Comparison of ENCODE assay signal across 21 cellular contexts in the genomic region with DNA sequence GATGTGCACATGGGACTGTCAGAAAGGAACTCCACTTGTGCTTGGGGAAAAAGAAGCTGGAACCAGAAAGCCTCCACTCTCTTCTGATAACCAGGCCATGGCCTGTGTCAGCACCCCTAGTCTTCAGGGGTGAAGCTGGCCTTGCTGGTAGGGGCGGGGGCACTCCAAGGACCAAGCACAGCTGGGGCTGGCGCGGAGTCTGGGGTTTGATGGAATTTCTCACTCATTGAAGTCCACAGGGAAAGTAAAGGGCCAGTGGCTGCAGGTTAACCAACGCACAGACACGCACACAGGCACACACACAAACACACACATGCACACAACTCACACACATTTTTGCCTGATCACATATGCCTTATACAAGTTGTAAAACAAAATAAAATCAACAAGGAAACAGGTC. TPM values are rescaled to one million over a fixed set of nuclear protein-coding genes. Genes with fewer than 3 reads are reported as not detected.
DNase-seq lines count a peak whose midpoint lies in the region; ATAC-seq, FAIRE-seq and TF ChIP-seq lines count a peak whose summit lies in the region.
"Had no signal": no experiment of that assay in that cellular context is flagged by ENCODE, and none has a peak within 500 bp of the region (broad histone marks: within the 10 kb centered on the region; RNA-seq: fewer than 3 reads in every experiment).

No MANE protein-coding gene starts in this region.

- H3K23ac ChIP-seq in H1 (ENCODE audit: insufficient read length): no peak overlapping the region

- TF ChIP-seq EP300 in H1 (IDR thresholded peaks at IDR 0.05; ENCODE audit: borderline replicate concordance in 1 of 2, low read depth in 2 of 2, low read length in 2 of 2): no peak

- no peak overlapping the region for H4K5ac ChIP-seq in H1 (ENCODE audit: insufficient read length, low read depth, low read length)

- FAIRE-seq in H1 (lab: Jason Lieb, UNC): no peak
- FAIRE-seq: GM12878, HTR-8/SVneo, K562 had no signal

- H3K27ac Mint-ChIP-seq in naive thymus-derived CD8-positive, alpha-beta T cell: no peak overlapping the region
- no peak overlapping the region for H3K27ac Mint-ChIP-seq in type B pancreatic cell

- H3K4me3 ChIP-seq in right cardiac atrium (ENCODE audit: low read length) (no peak overlapping the region), right atrium auricular region (no peak overlapping the region), H1 (ENCODE audit: extremely low read depth in 1 of 4, insufficient read depth in 2 of 4, low read depth in 3 of 4, low read length in 4 of 4) (no peak overlapping the region)
- H3K4me3 ChIP-seq: GM12878, K562 had no signal

- no peak for TF ChIP-seq POLR2A in H1 (IDR thresholded peaks at IDR 0.05; ENCODE audit: control extremely low read depth in 1 of 2, low read depth in 2 of 2, low read length in 2 of 2)

- no peaks in the 10 kb centered on the region for H3K9me3 Mint-ChIP-seq in naive thymus-derived CD8-positive, alpha-beta T cell
- H3K9me3 Mint-ChIP-seq in type B pancreatic cell: no peaks in the 10 kb centered on the region
- H3K9me3 Mint-ChIP-seq: CD14-positive monocyte had no signal

- no peak overlapping the region for H2BK5ac ChIP-seq in H1 (ENCODE audit: low read depth, low read length)

- H3K79me2 ChIP-seq in H1 (ENCODE audit: control insufficient read depth in 1 of 2, insufficient read depth in 2 of 2, low read length in 2 of 2): no peaks in the 10 kb centered on the region

- H2BK15ac ChIP-seq in H1 (ENCODE audit: low read length): 0 out of 2 replicates have a peak overlapping the region, but pooled peaks have one; percentile 67

- H3K27me3 ChIP-seq in right cardiac atrium (ENCODE audit: control insufficient read depth, insufficient read depth): no peaks in the 10 kb centered on the region
- H3K27me3 ChIP-seq in right atrium auricular region: peaks cover 0 to 3% of the 10 kb centered on the region in 2 donors
- peaks cover 0 to 10% (median 7%) of the 10 kb centered on the region in 4 experiments; a peak in 5 of 7 replicates for H3K27me3 ChIP-seq in H1 (replicated peaks in 1 of 4; ENCODE audit: control insufficient read depth in 3 of 4, extremely low read depth in 1 of 4, insufficient read depth in 3 of 4, low read length in 3 of 4)

- H4K91ac ChIP-seq in H1 (replicated peaks; ENCODE audit: insufficient read length, low read length): no peak overlapping the region

- TF ChIP-seq CTCF in right atrium auricular region (IDR thresholded peaks at IDR 0.05) (no peak), H1 (IDR thresholded peaks at IDR 0.05; ENCODE audit: control extremely low read depth in 1 of 3, insufficient read depth in 1 of 3, low read depth in 1 of 3, low read length in 3 of 3) (no peak), type B pancreatic cell (conservative IDR thresholded peaks at IDR 0.05) (no peak), GM13977 (IDR thresholded peaks at IDR 0.05; ENCODE audit: extremely low read depth, insufficient read depth, missing control alignments) (no peak)

- no peaks in the 10 kb centered on the region for H3K36me3 Mint-ChIP-seq in naive thymus-derived CD8-positive, alpha-beta T cell
- H3K36me3 Mint-ChIP-seq in type B pancreatic cell: no peaks in the 10 kb centered on the region
- H3K36me3 Mint-ChIP-seq: CD14-positive monocyte had no signal

- no peak overlapping the region for H3K56ac ChIP-seq in H1 (replicated peaks; ENCODE audit: insufficient read length, low read depth, low read length)

- H2BK120ac ChIP-seq in H1 (replicated peaks; ENCODE audit: low read depth, low read length): no peak overlapping the region

- no peaks in the 10 kb centered on the region; the same call in 1 of the 2 replicates for H3K79me1 ChIP-seq in H1 (ENCODE audit: low read depth, low read length)

- no peak overlapping the region for H2BK20ac ChIP-seq in H1 (ENCODE audit: low read length)

- CTCF ChIA-PET in H1 (lab: Charles Lee; ENCODE audit: partially characterized antibody): interaction anchor here (1.0 to 1.7 kb wide), 5 partner anchors 17 to 191 kb away, joined by 3 to 6 read pairs (median 5); no protein-coding TSS in a partner anchor

- H3K27ac ChIP-seq in right cardiac atrium (ENCODE audit: low read length) (no peak overlapping the region), right atrium auricular region (no peak overlapping the region), H1 (ENCODE audit: low read depth, low read length) (no peak overlapping the region)

- H3K23me2 ChIP-seq in H1 (ENCODE audit: low read depth, low read length): no peaks in the 10 kb centered on the region; the same call in 1 of the 2 replicates

- POLR2A ChIA-PET in H1 (lab: Charles Lee; ENCODE audit: partially characterized antibody): no interaction called here
- POLR2A ChIA-PET in naive thymus-derived CD8-positive, alpha-beta T cell (lab: Charles Lee): no interaction called here

- peaks cover 3 to 39% (median 26%) of the 10 kb centered on the region in 5 donors for H3K27me3 Mint-ChIP-seq in naive thymus-derived CD8-positive, alpha-beta T cell
- peaks cover 27% of the 10 kb centered on the region for H3K27me3 Mint-ChIP-seq in type B pancreatic cell

- in situ Hi-C loops in GM13977 (cut with MboI; ENCODE audit: low pct_unique_long_range_greater_than_20kb, low sequenced_read_pairs, unreplicated experiment): no loop called here

- H3K4me3 Mint-ChIP-seq in naive thymus-derived CD8-positive, alpha-beta T cell: peak overlapping the region in 7 of 10 donors; percentile 15 to 66 (median 39)
- H3K4me3 Mint-ChIP-seq in type B pancreatic cell: peak overlapping the region; percentile 81

- no peak overlapping the region for H3K14ac ChIP-seq in H1 (ENCODE audit: insufficient read length)

- H3K4me2 ChIP-seq in H1 (ENCODE audit: insufficient read depth in 1 of 2, low read depth in 2 of 2, low read length in 2 of 2): no peak overlapping the region

- ATAC-seq in right cardiac atrium (no peak), HG03571 (IDR thresholded peaks at IDR 0.05; ENCODE audit: unreplicated experiment) (no peak)
- ATAC-seq in naive thymus-derived CD8-positive, alpha-beta T cell: no peak
- ATAC-seq: GM12878, K562 had no signal

- H3K4me1 Mint-ChIP-seq in naive thymus-derived CD8-positive, alpha-beta T cell: peaks cover 0 to 2% (median under 1%) of the 10 kb centered on the region in 4 donors
- peaks cover 39% of the 10 kb centered on the region for H3K4me1 Mint-ChIP-seq in type B pancreatic cell (ENCODE audit: unreplicated experiment)

- H4K8ac ChIP-seq in H1 (ENCODE audit: extremely low read depth, insufficient read depth, low read length): no peak overlapping the region

- H2AFZ ChIP-seq in H1 (ENCODE audit: low read length): no peak overlapping the region

- H3K18ac ChIP-seq in H1 (ENCODE audit: extremely low read depth, low read length): no peak overlapping the region

- no peaks in the 10 kb centered on the region for H3K9me3 ChIP-seq in right cardiac atrium (ENCODE audit: control insufficient read depth, low read length)
- no peaks in the 10 kb centered on the region for H3K9me3 ChIP-seq in right atrium auricular region
- no peaks in the 10 kb centered on the region for H3K9me3 ChIP-seq in H1 (ENCODE audit: insufficient read depth in 2 of 2, low read depth in 1 of 2, low read length in 1 of 2)

- DNase-seq in right cardiac atrium (peak in 2 of 3 donors; percentile 6 to 42), right atrium auricular region (ENCODE audit: low spot score) (no peak), H1 (ENCODE audit: low read depth in 1 of 2, low spot score in 2 of 2) (no peak), type B pancreatic cell (ENCODE audit: extremely low spot score, unreplicated experiment) (no peak), NCI-H1417 treated with DMSO at 0.1 percent for 48 hours (lab: John Stamatoyannopoulos, UW) (no peak), GM13977 (ENCODE audit: low spot score) (no peak)
- no peak for DNase-seq in naive thymus-derived CD8-positive, alpha-beta T cell
- DNase-seq: 8988T; DMS53; NCI-H1092; NCI-H1694; NCI-H2107; NCI-H69; NK-92 treated with Interleukin-12 subunit alpha and Interleukin-12 subunit beta, amount 100 ng/mL, for 24 hours; OCI-M1; RPMI8226 had no signal

- no peak overlapping the region for H3K4ac ChIP-seq in H1 (replicated peaks; ENCODE audit: insufficient read length, low read depth, low read length)

- H3K9ac ChIP-seq in H1 (replicated peaks in 1 of 4; ENCODE audit: extremely low read depth in 1 of 4, low read depth in 3 of 4, low read length in 3 of 4): peak overlapping the region in 1 of 4 experiments; percentile 0; a peak in 1 of 7 replicates

- H3K36me3 ChIP-seq in right atrium auricular region: no peaks in the 10 kb centered on the region
- no peaks in the 10 kb centered on the region for H3K36me3 ChIP-seq in H1 (ENCODE audit: control insufficient read depth in 2 of 4, insufficient read depth in 4 of 4, low read length in 3 of 4)

- 93% methylated on average over 5 of the region's 5 CpGs for WGBS in right cardiac atrium
- 97% methylated on average over 5 of the region's 5 CpGs; no CpG with 5 or more reads in 1 of the 2 experiments for WGBS in H1 (ENCODE audit: extremely low coverage in 1 of 2, insufficient coverage in 1 of 2, insufficient read length in 1 of 2, insufficient replicate concordance in 2 of 2, low coverage in 1 of 2, low lambda C conversion rate in 2 of 2, missing lambda C conversion rate in 1 of 2), 2 experiments

- H2AK5ac ChIP-seq in H1 (ENCODE audit: low read depth, low read length): no peak overlapping the region

- no peak for TF ChIP-seq RAD21 in H1 (IDR thresholded peaks at IDR 0.05 in 1 of 2, conservative IDR thresholded peaks at IDR 0.05 in 1 of 2; ENCODE audit: low read depth in 2 of 2, low read length in 2 of 2)

- no peak overlapping the region for H2BK12ac ChIP-seq in H1 (ENCODE audit: low read depth, low read length)

- no peaks in the 10 kb centered on the region for H3K4me1 ChIP-seq in right cardiac atrium (ENCODE audit: control insufficient read depth, insufficient read depth, low read length)
- H3K4me1 ChIP-seq in right atrium auricular region: peaks cover 0 to 19% of the 10 kb centered on the region in 2 donors
- H3K4me1 ChIP-seq in H1 (replicated peaks in 1 of 4; ENCODE audit: control insufficient read depth in 3 of 4, insufficient read depth in 4 of 4, low read length in 3 of 4): peaks cover 0 to 24% (median 10%) of the 10 kb centered on the region in 4 experiments; a peak in 6 of 7 replicates

- peaks cover 0 to 4% of the 10 kb centered on the region in 2 experiments for H4K20me1 ChIP-seq in H1 (replicated peaks in 1 of 2; ENCODE audit: control insufficient read depth in 1 of 2, insufficient read depth in 2 of 2, low read length in 2 of 2)

- intact Hi-C loops in right cardiac atrium (cut with DNase I): loop anchor here in 2 of 4 donors (10.0 kb wide), 1 partner anchor 185 kb away; no protein-coding TSS in a partner anchor

RNA-seq across cellular contexts. Expression of a gene that starts 1.6 kb away (rescaled TPM):
- 10 to 100 TPM; 16.0 to 35.8 (median 26.1) TPM for total RNA-seq in right cardiac atrium
- 15.4 TPM for polyA plus RNA-seq in right cardiac atrium
- total RNA-seq in right atrium auricular region: 10 to 100 TPM; 10.9 to 22.0 TPM
- total RNA-seq in H1 (2021; fragmentation: NEBNext Ultra II Directional; extraction: Animal tissue kit (Norgen Biotek cat#: 25700)): 10.5 and 12.0 TPM in 2 replicates
- polyA plus RNA-seq in H1 (2011; rRNA removed): 3.8 and 6.2 TPM in 2 replicates
- polyA plus RNA-seq in H1 (2011; cell fraction: cytosol; rRNA removed): 4.1 TPM
- polyA plus RNA-seq in H1 (2011; cell fraction: nucleus; rRNA removed): 39.3 TPM
- polyA plus RNA-seq in H1 (2012, experiment 1 of 2): 8.9 to 12.1 TPM (median 11.0 TPM) in 4 replicates
- 6.1 TPM for polyA plus RNA-seq in H1 (2012, experiment 2 of 2)
- 11.8 TPM for polyA plus RNA-seq in H1 (2013, experiment 1 of 2)
- polyA plus RNA-seq in H1 (2013, experiment 2 of 2): 9.6 TPM
- 4.7 and 5.2 TPM in 2 replicates for polyA minus RNA-seq in H1 (2011; rRNA and poly(A)+ RNA removed)
- polyA minus RNA-seq in H1 (2011; cell fraction: cytosol; rRNA and poly(A)+ RNA removed): 6.1 TPM
- polyA minus RNA-seq in H1 (2011; cell fraction: nucleus; rRNA and poly(A)+ RNA removed): 12.3 TPM
- total RNA-seq in naive thymus-derived CD8-positive, alpha-beta T cell: under 1 TPM in 1 of 2 experiments, not detected in 1; 0.26 TPM
- polyA plus RNA-seq in naive thymus-derived CD8-positive, alpha-beta T cell: not detected
- 16.1 and 112 TPM in 2 replicates for total RNA-seq in type B pancreatic cell (ENCODE audit: low replicate concordance)
- polyA plus RNA-seq: CD14-positive monocyte had no signal

Comparison
In these comparisons a context has a peak if more than half of its experiments do, and no peak if none do; other contexts are left out.
1. DNase-seq: peak in right cardiac atrium (2 of 3); none in right atrium auricular region (single experiment), H1 (0 of 2), naive thymus-derived CD8-positive, alpha-beta T cell (0 of 10), type B pancreatic cell (single experiment), NCI-H1417 treated with DMSO at 0.1 percent for 48 hours (single experiment) and GM13977 (single experiment).